ENCODE assay signal across 25 cellular contexts in genomic region chr4:1589098-1589497, GRCh38.
"Had no signal": no experiment of that assay in that cellular context is flagged by ENCODE, and none has a peak within 500 bp of the region (broad histone marks: within the 10 kb centered on the region; RNA-seq: fewer than 3 reads in every experiment).

No MANE protein-coding gene starts in this region.

- ATAC-seq: effector memory CD8-positive, alpha-beta T cell; esophagus mucosa; foreskin keratinocyte; gastrocnemius medialis; gastroesophageal sphincter; heart left ventricle; heart right ventricle had no signal

- H3K27me3 ChIP-seq: colonic mucosa, dorsolateral prefrontal cortex, hepatocyte had no signal

- DNase-seq: colonic mucosa; cortex of kidney; dermis blood vessel endothelial cell; effector CD4-positive, alpha-beta T cell; effector CD8-positive, alpha-beta T cell; effector memory CD4-positive, alpha-beta T cell; effector memory CD8-positive, alpha-beta T cell; esophagus squamous epithelium; foreskin fibroblast; foreskin keratinocyte; foreskin melanocyte; gastrocnemius medialis; glutamatergic neuron; head of caudate nucleus; heart left ventricle; heart right ventricle had no signal

- H3K4me3 ChIP-seq: colonic mucosa, coronary artery, dorsolateral prefrontal cortex, esophagus muscularis mucosa, esophagus squamous epithelium, gastrocnemius medialis, gastroesophageal sphincter, heart left ventricle, heart right ventricle, hepatocyte had no signal

- H3K36me3 ChIP-seq: colonic mucosa, esophagus muscularis mucosa, esophagus squamous epithelium, gastrocnemius medialis, gastroesophageal sphincter, heart left ventricle, heart right ventricle had no signal

- H3K9me3 ChIP-seq: colonic mucosa had no signal

- FAIRE-seq: endometrium, endothelial cell of umbilical vein had no signal

- H3K79me2 ChIP-seq: hepatocyte had no signal

- H3K27ac ChIP-seq: colonic mucosa, coronary artery, dorsolateral prefrontal cortex, epithelial cell of prostate, esophagus muscularis mucosa, esophagus squamous epithelium, foreskin keratinocyte, gastrocnemius medialis, gastroesophageal sphincter, heart left ventricle, heart right ventricle, hepatocyte had no signal

- H3K4me1 ChIP-seq: colonic mucosa, esophagus muscularis mucosa, esophagus squamous epithelium, foreskin keratinocyte, gastrocnemius medialis, gastroesophageal sphincter, heart right ventricle had no signal

- H2AFZ ChIP-seq: hepatocyte had no signal

- H3K4me2 ChIP-seq: hepatocyte had no signal
